In genomic region chr18:47929681-47930085, GRCh38 we compare ENCODE assay signal across 8 cellular contexts. TPM values are rescaled to one million over a fixed set of nuclear protein-coding genes. Genes with fewer than 3 reads are reported as not detected.
DNase-seq lines count a peak whose midpoint lies in the region; ATAC-seq, FAIRE-seq and TF ChIP-seq lines count a peak whose summit lies in the region.

No MANE protein-coding gene starts in this region.

- H3K4me3 ChIP-seq in GM23338 (peak overlapping the region; percentile 82), gastrocnemius medialis (peak overlapping the region; percentile 81 to 94 (median 88))

- H3K9me3 Mint-ChIP-seq in GM23338, result no peaks in the 10 kb centered on the region
- H3K9me3 Mint-ChIP-seq in activated T-helper 1 cell treated with anti-CD3 and anti-CD28 coated beads, Interleukin-12 subunit alpha, Interleukin-12 subunit beta, Interleukin-2, Interleukin-4 antibody, amounts not matched to agents 30 ng/mL and 10 ng/mL and 1 ng/mL, durations not matched to agents 14 hours and 24 hours and 36 hours, result no peaks in the 10 kb centered on the region

- in situ Hi-C loops in gastrocnemius medialis (cut with MboI; ENCODE audit: low sequenced_read_pairs in 4 of 4), result no loop called here

- H3K4me1 ChIP-seq in GM23338 (ENCODE audit: insufficient read depth), result peaks cover 54% of the 10 kb centered on the region
- peaks cover 44 to 48% of the 10 kb centered on the region in 2 donors for H3K4me1 ChIP-seq in gastrocnemius medialis

- peaks cover 52% of the 10 kb centered on the region for H3K79me2 ChIP-seq in GM23338 (replicated peaks; ENCODE audit: insufficient read depth)

- TF ChIP-seq POLR2A in gastrocnemius medialis (IDR thresholded peaks at IDR 0.05), result no peak

- no peak for DNase-seq in GM23338 (ENCODE audit: low spot score)
- DNase-seq in activated T-helper 1 cell treated with anti-CD3 and anti-CD28 coated beads, Interleukin-12 subunit alpha, Interleukin-12 subunit beta, Interleukin-2, Interleukin-4 antibody, amounts not matched to agents 30 ng/mL and 10 ng/mL and 1 ng/mL, durations not matched to agents 14 hours and 24 hours and 36 hours (ENCODE audit: low spot score), result no peak
- DNase-seq in left ventricle myocardium superior, result no peak
- no peak for DNase-seq in gastrocnemius medialis
- DNase-seq in urothelium cell line (ENCODE audit: low spot score), result no peak
- no peak for DNase-seq in GOT3 (lab: John Stamatoyannopoulos, UW)

- peaks cover 51% of the 10 kb centered on the region for H3K4me1 Mint-ChIP-seq in GM23338
- H3K4me1 Mint-ChIP-seq in activated T-helper 1 cell treated with anti-CD3 and anti-CD28 coated beads, Interleukin-12 subunit alpha, Interleukin-12 subunit beta, Interleukin-2, Interleukin-4 antibody, amounts not matched to agents 30 ng/mL and 10 ng/mL and 1 ng/mL, durations not matched to agents 14 hours and 24 hours and 36 hours (ENCODE audit: low read depth), result peaks cover 54% of the 10 kb centered on the region

- H2AFZ ChIP-seq in GM23338, result no peak overlapping the region

- no peaks in the 10 kb centered on the region for H3K27me3 ChIP-seq in GM23338 (ENCODE audit: insufficient read depth)
- no peaks in the 10 kb centered on the region for H3K27me3 ChIP-seq in gastrocnemius medialis

- H3K27ac Mint-ChIP-seq in GM23338, result peak overlapping the region; percentile 96
- peak overlapping the region; percentile 90 for H3K27ac Mint-ChIP-seq in activated T-helper 1 cell treated with anti-CD3 and anti-CD28 coated beads, Interleukin-12 subunit alpha, Interleukin-12 subunit beta, Interleukin-2, Interleukin-4 antibody, amounts not matched to agents 30 ng/mL and 10 ng/mL and 1 ng/mL, durations not matched to agents 14 hours and 24 hours and 36 hours

- no peaks in the 10 kb centered on the region; the same call in 2 of the 3 replicates for H3K36me3 Mint-ChIP-seq in GM23338 (ENCODE audit: low read depth)
- peaks cover 30% of the 10 kb centered on the region for H3K36me3 Mint-ChIP-seq in activated T-helper 1 cell treated with anti-CD3 and anti-CD28 coated beads, Interleukin-12 subunit alpha, Interleukin-12 subunit beta, Interleukin-2, Interleukin-4 antibody, amounts not matched to agents 30 ng/mL and 10 ng/mL and 1 ng/mL, durations not matched to agents 14 hours and 24 hours and 36 hours (ENCODE audit: low read depth)

- peak overlapping the region; percentile 95 for H3K4me3 Mint-ChIP-seq in GM23338
- H3K4me3 Mint-ChIP-seq in activated T-helper 1 cell treated with anti-CD3 and anti-CD28 coated beads, Interleukin-12 subunit alpha, Interleukin-12 subunit beta, Interleukin-2, Interleukin-4 antibody, amounts not matched to agents 30 ng/mL and 10 ng/mL and 1 ng/mL, durations not matched to agents 14 hours and 24 hours and 36 hours, result peak overlapping the region; percentile 94

- no peak for TF ChIP-seq CTCF in C4-2B (conservative IDR thresholded peaks at IDR 0.05)
- TF ChIP-seq CTCF in GM23338 (conservative IDR thresholded peaks at IDR 0.05; ENCODE audit: low read depth in 2 of 2), result no peak
- no peak for TF ChIP-seq CTCF in gastrocnemius medialis (IDR thresholded peaks at IDR 0.05 in 4 of 5, conservative IDR thresholded peaks at IDR 0.05 in 1 of 5)

- ATAC-seq in GM23338 (no peak), left ventricle myocardium superior (peak; percentile 3), gastrocnemius medialis (peak in 1 of 2 donors; percentile 18), HG03139 (IDR thresholded peaks at IDR 0.05; ENCODE audit: unreplicated experiment) (no peak)

- H3F3A ChIP-seq in GM23338 (replicated peaks; ENCODE audit: low read depth), result peaks cover 7% of the 10 kb centered on the region; the same call in 1 of the 2 replicates

- no peaks in the 10 kb centered on the region for H3K9me2 ChIP-seq in GM23338 (ENCODE audit: insufficient read depth)

- FAIRE-seq in urothelium cell line (lab: Jason Lieb, UNC), result no peak

- no peaks in the 10 kb centered on the region for H3K9me3 ChIP-seq in gastrocnemius medialis

- no peaks in the 10 kb centered on the region for H3K36me3 ChIP-seq in GM23338 (ENCODE audit: insufficient read depth)
- no peaks in the 10 kb centered on the region for H3K36me3 ChIP-seq in gastrocnemius medialis

- peak overlapping the region; percentile 97 for H3K27ac ChIP-seq in C4-2B
- peak overlapping the region; percentile 94 for H3K27ac ChIP-seq in GM23338 (ENCODE audit: low read depth)
- peak overlapping the region; percentile 92 to 99 (median 96) for H3K27ac ChIP-seq in gastrocnemius medialis

- no peaks in the 10 kb centered on the region for H3K27me3 Mint-ChIP-seq in GM23338 (ENCODE audit: insufficient read depth, low read depth, poor library complexity)
- peaks cover 3% of the 10 kb centered on the region for H3K27me3 Mint-ChIP-seq in activated T-helper 1 cell treated with anti-CD3 and anti-CD28 coated beads, Interleukin-12 subunit alpha, Interleukin-12 subunit beta, Interleukin-2, Interleukin-4 antibody, amounts not matched to agents 30 ng/mL and 10 ng/mL and 1 ng/mL, durations not matched to agents 14 hours and 24 hours and 36 hours (ENCODE audit: insufficient read depth)

- intact Hi-C loops in activated T-helper 1 cell treated with anti-CD3 and anti-CD28 coated beads, Interleukin-12 subunit alpha, Interleukin-12 subunit beta, Interleukin-2, Interleukin-4 antibody, amounts not matched to agents 30 ng/mL and 10 ng/mL and 1 ng/mL, durations not matched to agents 14 hours and 24 hours and 36 hours (cut with micrococcal nuclease), result loop anchor here (1.0 to 10.0 kb wide), 8 partner anchors 59 to 1555 kb away; partner anchors contain the start of genes C18orf32, CTIF and IER3IP1
- intact Hi-C loops in left ventricle myocardium superior (cut with micrococcal nuclease), result no loop called here
- intact Hi-C loops in gastrocnemius medialis (cut with DNase I; ENCODE audit: low total_unique reads), result loop anchor here (2.0 to 10.0 kb wide), 7 partner anchors 67 to 1885 kb away; partner anchors contain the start of genes ACAA2, C18orf32, CTIF and ZBTB7C

- peak overlapping the region; percentile 76 for H3K4me2 ChIP-seq in GM23338

- H4K20me1 ChIP-seq in GM23338 (replicated peaks; ENCODE audit: insufficient read depth), result peaks cover 28% of the 10 kb centered on the region

TF ChIP-seq in GM23338, 12 proteins besides CTCF, POLR2A, EP300 and RAD21:
- TF ChIP-seq STAT1 (IDR thresholded peaks at IDR 0.05; ENCODE audit: unreplicated experiment) (no peak), POLR2AphosphoS5 (IDR thresholded peaks at IDR 0.05; ENCODE audit: low read depth) (no peak), JUNB (IDR thresholded peaks at IDR 0.05; ENCODE audit: unreplicated experiment) (no peak), EZH2 (IDR thresholded peaks at IDR 0.05; ENCODE audit: low read depth, unreplicated experiment) (no peak), ZNF114 (CRISPR knock-in tag; IDR thresholded peaks at IDR 0.05) (no peak)
- TF ChIP-seq, protein P1, sequence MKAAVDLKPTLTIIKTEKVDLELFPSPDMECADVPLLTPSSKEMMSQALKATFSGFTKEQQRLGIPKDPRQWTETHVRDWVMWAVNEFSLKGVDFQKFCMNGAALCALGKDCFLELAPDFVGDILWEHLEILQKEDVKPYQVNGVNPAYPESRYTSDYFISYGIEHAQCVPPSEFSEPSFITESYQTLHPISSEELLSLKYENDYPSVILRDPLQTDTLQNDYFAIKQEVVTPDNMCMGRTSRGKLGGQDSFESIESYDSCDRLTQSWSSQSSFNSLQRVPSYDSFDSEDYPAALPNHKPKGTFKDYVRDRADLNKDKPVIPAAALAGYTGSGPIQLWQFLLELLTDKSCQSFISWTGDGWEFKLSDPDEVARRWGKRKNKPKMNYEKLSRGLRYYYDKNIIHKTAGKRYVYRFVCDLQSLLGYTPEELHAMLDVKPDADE (IDR thresholded peaks at IDR 0.05), result no peak
- TF ChIP-seq, protein P2, sequence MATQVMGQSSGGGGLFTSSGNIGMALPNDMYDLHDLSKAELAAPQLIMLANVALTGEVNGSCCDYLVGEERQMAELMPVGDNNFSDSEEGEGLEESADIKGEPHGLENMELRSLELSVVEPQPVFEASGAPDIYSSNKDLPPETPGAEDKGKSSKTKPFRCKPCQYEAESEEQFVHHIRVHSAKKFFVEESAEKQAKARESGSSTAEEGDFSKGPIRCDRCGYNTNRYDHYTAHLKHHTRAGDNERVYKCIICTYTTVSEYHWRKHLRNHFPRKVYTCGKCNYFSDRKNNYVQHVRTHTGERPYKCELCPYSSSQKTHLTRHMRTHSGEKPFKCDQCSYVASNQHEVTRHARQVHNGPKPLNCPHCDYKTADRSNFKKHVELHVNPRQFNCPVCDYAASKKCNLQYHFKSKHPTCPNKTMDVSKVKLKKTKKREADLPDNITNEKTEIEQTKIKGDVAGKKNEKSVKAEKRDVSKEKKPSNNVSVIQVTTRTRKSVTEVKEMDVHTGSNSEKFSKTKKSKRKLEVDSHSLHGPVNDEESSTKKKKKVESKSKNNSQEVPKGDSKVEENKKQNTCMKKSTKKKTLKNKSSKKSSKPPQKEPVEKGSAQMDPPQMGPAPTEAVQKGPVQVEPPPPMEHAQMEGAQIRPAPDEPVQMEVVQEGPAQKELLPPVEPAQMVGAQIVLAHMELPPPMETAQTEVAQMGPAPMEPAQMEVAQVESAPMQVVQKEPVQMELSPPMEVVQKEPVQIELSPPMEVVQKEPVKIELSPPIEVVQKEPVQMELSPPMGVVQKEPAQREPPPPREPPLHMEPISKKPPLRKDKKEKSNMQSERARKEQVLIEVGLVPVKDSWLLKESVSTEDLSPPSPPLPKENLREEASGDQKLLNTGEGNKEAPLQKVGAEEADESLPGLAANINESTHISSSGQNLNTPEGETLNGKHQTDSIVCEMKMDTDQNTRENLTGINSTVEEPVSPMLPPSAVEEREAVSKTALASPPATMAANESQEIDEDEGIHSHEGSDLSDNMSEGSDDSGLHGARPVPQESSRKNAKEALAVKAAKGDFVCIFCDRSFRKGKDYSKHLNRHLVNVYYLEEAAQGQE (IDR thresholded peaks at IDR 0.05; ENCODE audit: unreplicated experiment), result no peak
TF ChIP-seq in GM23338: peak in this region for 0.

RNA-seq across cellular contexts. Expression of gene SMAD2, which starts 0.8 kb away (rescaled TPM):
- total RNA-seq in GM23338 (2014; rRNA removed; shearing (Covaris generic)), result 87.1 and 90.7 TPM in 2 replicates
- 28.2 and 30.9 TPM in 2 replicates for polyA plus RNA-seq in GM23338 (2016; fragmentation: Nextera tagmentation; extraction: Ambion mirVana)
- 383 and 409 TPM in 2 replicates for total RNA-seq in activated T-helper 1 cell treated with anti-CD3 and anti-CD28 coated beads, Interleukin-12 subunit alpha, Interleukin-12 subunit beta, Interleukin-2, Interleukin-4 antibody, amounts not matched to agents 30 ng/mL and 10 ng/mL and 1 ng/mL, durations not matched to agents 14 hours and 24 hours and 36 hours
- total RNA-seq in left ventricle myocardium superior (74.8 TPM), gastrocnemius medialis (10 to 100 TPM; 53.6 to 67.7 (median 61.3) TPM)
